Comparison of ENCODE assay signal across 13 cellular contexts in the genomic region with DNA sequence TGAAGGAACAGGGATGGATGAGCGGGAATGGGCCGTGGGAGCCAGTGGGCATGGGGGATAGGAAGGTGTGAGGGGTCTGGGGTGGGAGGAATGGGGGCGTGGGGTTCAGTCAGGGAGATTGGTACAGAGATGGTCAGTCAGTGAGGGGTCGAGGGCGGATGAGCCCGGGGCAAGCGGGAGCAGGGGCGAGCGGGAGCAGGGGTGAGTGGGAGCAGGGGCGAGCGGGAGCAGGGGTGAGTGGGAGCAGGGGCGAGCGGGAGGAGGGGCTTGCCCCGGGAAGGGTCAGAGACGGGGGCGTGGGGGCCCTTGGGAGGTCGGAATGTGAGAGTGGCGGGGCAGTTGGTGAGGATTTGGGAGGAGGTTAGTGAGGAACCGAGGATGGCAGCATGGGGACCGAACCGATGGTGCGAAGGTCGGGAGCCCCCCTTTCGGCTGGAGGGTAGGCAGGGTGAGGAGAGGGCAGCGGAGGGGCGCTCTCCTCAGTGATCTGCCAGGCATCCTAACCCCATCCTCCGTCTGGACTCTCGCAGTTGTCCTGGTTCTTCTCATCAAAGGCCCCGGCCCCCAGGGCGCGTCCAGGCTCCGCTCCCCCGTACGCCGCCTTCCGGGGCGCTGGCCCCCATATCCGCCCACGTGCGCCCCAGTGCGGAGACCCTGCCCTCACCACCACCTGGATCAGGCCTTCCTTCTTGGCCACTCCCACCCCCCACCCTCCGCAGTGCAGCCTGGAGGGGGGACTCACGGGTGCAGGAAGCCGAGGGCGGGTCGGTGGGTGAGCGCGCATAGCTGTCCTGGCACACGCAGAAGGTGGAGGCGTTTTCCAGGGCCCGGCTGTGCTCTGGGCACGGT. TPM values are rescaled to one million over a fixed set of nuclear protein-coding genes. Genes with fewer than 3 reads are reported as not detected.
DNase-seq lines count a peak whose midpoint lies in the region; ATAC-seq, FAIRE-seq and TF ChIP-seq lines count a peak whose summit lies in the region.
"Had no signal": no experiment of that assay in that cellular context is flagged by ENCODE, and none has a peak within 500 bp of the region (broad histone marks: within the 10 kb centered on the region; RNA-seq: fewer than 3 reads in every experiment).

No MANE protein-coding gene starts in this region.

- no peak overlapping the region for H3K27ac Mint-ChIP-seq in T-helper 1 cell treated with Interleukin-12 subunit alpha and Interleukin-12 subunit beta and Interleukin-4 antibody, amounts not matched to agents 30 μg/mL and 1 μg/mL, for 36 hours

- H3K4me2 ChIP-seq in OCI-LY1 (ENCODE audit: low read length), result 0 out of 2 replicates have a peak overlapping the region, but pooled peaks have one; percentile 14
- H3K4me2 ChIP-seq in H1 (ENCODE audit: insufficient read depth in 1 of 2, low read depth in 2 of 2, low read length in 2 of 2), result peak overlapping the region; percentile 72 to 76
- no peak overlapping the region for H3K4me2 ChIP-seq in neuronal stem cell (ENCODE audit: insufficient read depth, low read length, poor library complexity, severe bottlenecking)

- H3K27me3 Mint-ChIP-seq in T-helper 1 cell treated with Interleukin-12 subunit alpha and Interleukin-12 subunit beta and Interleukin-4 antibody, amounts not matched to agents 30 μg/mL and 1 μg/mL, for 36 hours (ENCODE audit: low read depth), result peaks cover 38% of the 10 kb centered on the region

- no peak overlapping the region for H3K9ac ChIP-seq in OCI-LY1 (ENCODE audit: low read length)
- no peak overlapping the region for H3K9ac ChIP-seq in H1 (replicated peaks in 1 of 4; ENCODE audit: extremely low read depth in 1 of 4, low read depth in 3 of 4, low read length in 3 of 4)
- peak overlapping the region; percentile 70 for H3K9ac ChIP-seq in neuronal stem cell (ENCODE audit: low read depth, low read length, poor library complexity)

- TF ChIP-seq POLR2A in H1 (IDR thresholded peaks at IDR 0.05; ENCODE audit: control extremely low read depth in 1 of 2, low read depth in 2 of 2, low read length in 2 of 2), result no peak

- H3K27me3 ChIP-seq in OCI-LY1 (ENCODE audit: insufficient read depth, low read length) (0 out of 2 replicates have a peak, but pooled peaks cover 5% of the 10 kb centered on the region), H1 (replicated peaks in 1 of 4; ENCODE audit: control insufficient read depth in 3 of 4, extremely low read depth in 1 of 4, insufficient read depth in 3 of 4, low read length in 3 of 4) (peaks cover 35 to 77% (median 59%) of the 10 kb centered on the region in 4 experiments), neuronal stem cell (ENCODE audit: control insufficient read depth in 3 of 3, insufficient read depth in 3 of 3, low read depth in 1 of 3, low read length in 3 of 3) (peaks cover 16 to 87% (median 69%) of the 10 kb centered on the region in 3 experiments)
- H3K27me3 ChIP-seq: SJCRH30 had no signal

- 18% methylated on average over 31 of the region's 52 CpGs; no CpG with 5 or more reads in 1 of the 2 experiments for WGBS in H1 (ENCODE audit: extremely low coverage in 1 of 2, insufficient coverage in 1 of 2, insufficient read length in 1 of 2, insufficient replicate concordance in 2 of 2, low coverage in 1 of 2, low lambda C conversion rate in 2 of 2, missing lambda C conversion rate in 1 of 2), 2 experiments
- WGBS in neuronal stem cell (ENCODE audit: extremely low coverage in 2 of 2, insufficient read length in 2 of 2, insufficient replicate concordance in 1 of 2), 2 donors, result no CpG with 5 or more reads among the region's 52 CpGs

- no peak overlapping the region for H3K14ac ChIP-seq in H1 (ENCODE audit: insufficient read length)
- peak overlapping the region; percentile 38 for H3K14ac ChIP-seq in neuronal stem cell (ENCODE audit: low read length)

- peak overlapping the region; percentile 50 for H3K4me3 Mint-ChIP-seq in T-helper 1 cell treated with Interleukin-12 subunit alpha and Interleukin-12 subunit beta and Interleukin-4 antibody, amounts not matched to agents 30 μg/mL and 1 μg/mL, for 36 hours

- H2BK120ac ChIP-seq in H1 (replicated peaks; ENCODE audit: low read depth, low read length) (no peak overlapping the region), neuronal stem cell (ENCODE audit: low read depth, low read length) (no peak overlapping the region)

- H3K23me2 ChIP-seq in H1 (ENCODE audit: low read depth, low read length), result peaks cover 5% of the 10 kb centered on the region; the same call in 1 of the 2 replicates

- no peak overlapping the region for H2BK15ac ChIP-seq in H1 (ENCODE audit: low read length)
- no peak overlapping the region for H2BK15ac ChIP-seq in neuronal stem cell (ENCODE audit: low read length)

- CTCF ChIA-PET in H1 (lab: Charles Lee; ENCODE audit: partially characterized antibody), result interaction anchor here (1.1 to 2.1 kb wide), 2 partner anchors 8 to 12 kb away, joined by 3 to 12 read pairs; a partner anchor contains a TSS

- no peak overlapping the region for H2AFZ ChIP-seq in OCI-LY1 (ENCODE audit: low read length)
- H2AFZ ChIP-seq in H1 (ENCODE audit: low read length), result no peak overlapping the region
- peak overlapping the region; percentile 86 for H2AFZ ChIP-seq in neuronal stem cell (ENCODE audit: low read length)

- H2AK5ac ChIP-seq in H1 (ENCODE audit: low read depth, low read length) (no peak overlapping the region), neuronal stem cell (ENCODE audit: low read depth, low read length) (peak overlapping the region; percentile 37)

- H3K79me1 ChIP-seq in H1 (ENCODE audit: low read depth, low read length) (no peaks in the 10 kb centered on the region), neuronal stem cell (ENCODE audit: low read depth, low read length) (no peaks in the 10 kb centered on the region)

- no peaks in the 10 kb centered on the region for H3K36me3 ChIP-seq in OCI-LY1 (ENCODE audit: insufficient read depth, low read length)
- peaks cover 0 to 3% (median 0%) of the 10 kb centered on the region in 4 experiments; a peak in 1 of 8 replicates for H3K36me3 ChIP-seq in H1 (ENCODE audit: control insufficient read depth in 2 of 4, insufficient read depth in 4 of 4, low read length in 3 of 4)
- H3K36me3 ChIP-seq in neuronal stem cell (replicated peaks in 1 of 2; ENCODE audit: control insufficient read depth in 2 of 2, insufficient read depth in 2 of 2, low read length in 2 of 2), result no peaks in the 10 kb centered on the region
- H3K36me3 ChIP-seq: left lung, SJCRH30 had no signal

- H3K4ac ChIP-seq in H1 (replicated peaks; ENCODE audit: insufficient read length, low read depth, low read length), result no peak overlapping the region
- no peak overlapping the region for H3K4ac ChIP-seq in neuronal stem cell (ENCODE audit: low read length)

- POLR2A ChIA-PET in H1 (lab: Charles Lee; ENCODE audit: partially characterized antibody), result interaction anchor here (1.4 kb wide), 1 partner anchor 12 kb away, joined by 5 read pairs; a partner anchor contains a TSS

- TF ChIP-seq CTCF in OCI-LY1 (IDR thresholded peaks at IDR 0.05; ENCODE audit: low read length) (no peak), H1 (IDR thresholded peaks at IDR 0.05; ENCODE audit: control extremely low read depth in 1 of 3, insufficient read depth in 1 of 3, low read depth in 1 of 3, low read length in 3 of 3) (no peak)

- no peaks in the 10 kb centered on the region for H3K79me2 ChIP-seq in OCI-LY1 (ENCODE audit: insufficient read depth, low read length)
- H3K79me2 ChIP-seq in H1 (ENCODE audit: control insufficient read depth in 1 of 2, insufficient read depth in 2 of 2, low read length in 2 of 2), result no peaks in the 10 kb centered on the region

- no peaks in the 10 kb centered on the region for H3K9me2 ChIP-seq in OCI-LY1 (ENCODE audit: low read depth, low read length)

- H4K91ac ChIP-seq in H1 (replicated peaks; ENCODE audit: insufficient read length, low read length) (no peak overlapping the region), neuronal stem cell (ENCODE audit: low read depth, low read length, poor library complexity) (no peak overlapping the region)

- no peaks in the 10 kb centered on the region for H4K20me1 ChIP-seq in OCI-LY1 (ENCODE audit: insufficient read depth, low read length)
- H4K20me1 ChIP-seq in H1 (replicated peaks in 1 of 2; ENCODE audit: control insufficient read depth in 1 of 2, insufficient read depth in 2 of 2, low read length in 2 of 2), result no peaks in the 10 kb centered on the region

- H4K8ac ChIP-seq in H1 (ENCODE audit: extremely low read depth, insufficient read depth, low read length), result peak overlapping the region; percentile 53; the same call in 1 of the 2 replicates
- H4K8ac ChIP-seq in neuronal stem cell (ENCODE audit: low read depth, low read length), result peak overlapping the region; percentile 3

- H3K4me1 Mint-ChIP-seq in T-helper 1 cell treated with Interleukin-12 subunit alpha and Interleukin-12 subunit beta and Interleukin-4 antibody, amounts not matched to agents 30 μg/mL and 1 μg/mL, for 36 hours (ENCODE audit: low read depth), result peaks cover 3% of the 10 kb centered on the region

- H3K18ac ChIP-seq in H1 (ENCODE audit: extremely low read depth, low read length), result peak overlapping the region; percentile 7
- H3K18ac ChIP-seq in neuronal stem cell (ENCODE audit: low read length), result peak overlapping the region; percentile 64

- H2BK5ac ChIP-seq in H1 (ENCODE audit: low read depth, low read length) (no peak overlapping the region), neuronal stem cell (ENCODE audit: low read length) (no peak overlapping the region)

- no peaks in the 10 kb centered on the region for H3K9me3 ChIP-seq in OCI-LY1 (ENCODE audit: low read length)
- H3K9me3 ChIP-seq in H1 (ENCODE audit: insufficient read depth in 2 of 2, low read depth in 1 of 2, low read length in 1 of 2), result no peaks in the 10 kb centered on the region
- no peaks in the 10 kb centered on the region for H3K9me3 ChIP-seq in neuronal stem cell (replicated peaks in 1 of 2; ENCODE audit: control insufficient read depth in 2 of 2, insufficient read depth in 1 of 2, low read depth in 1 of 2, low read length in 2 of 2)
- H3K9me3 ChIP-seq: left lung, psoas muscle, SJCRH30 had no signal

- H3K4me1 ChIP-seq in OCI-LY1 (ENCODE audit: insufficient read depth, low read length, severe bottlenecking) (no peaks in the 10 kb centered on the region), H1 (replicated peaks in 1 of 4; ENCODE audit: control insufficient read depth in 3 of 4, insufficient read depth in 4 of 4, low read length in 3 of 4) (peaks cover 0 to 9% (median 0%) of the 10 kb centered on the region in 4 experiments; a peak in 3 of 7 replicates), neuronal stem cell (ENCODE audit: control insufficient read depth in 2 of 2, insufficient read depth in 1 of 2, low read depth in 1 of 2, low read length in 2 of 2) (peaks cover 0 to 2% of the 10 kb centered on the region in 2 donors)
- H3K4me1 ChIP-seq: left lung, psoas muscle, SJCRH30 had no signal

- ATAC-seq in HG03095 (IDR thresholded peaks at IDR 0.05; ENCODE audit: unreplicated experiment), result no peak

- H3K23ac ChIP-seq in H1 (ENCODE audit: insufficient read length), result no peak overlapping the region
- H3K23ac ChIP-seq in neuronal stem cell (ENCODE audit: low read depth, low read length, poor library complexity), result peak overlapping the region; percentile 65

- no peaks in the 10 kb centered on the region for H3F3A ChIP-seq in OCI-LY1 (ENCODE audit: insufficient read depth, low read length)

- H3K36me3 Mint-ChIP-seq in T-helper 1 cell treated with Interleukin-12 subunit alpha and Interleukin-12 subunit beta and Interleukin-4 antibody, amounts not matched to agents 30 μg/mL and 1 μg/mL, for 36 hours (ENCODE audit: low read depth), result no peaks in the 10 kb centered on the region

- no peak overlapping the region for H3K27ac ChIP-seq in OCI-LY1 (ENCODE audit: low read depth, low read length, poor library complexity, severe bottlenecking)
- no peak overlapping the region for H3K27ac ChIP-seq in H1 (ENCODE audit: low read depth, low read length)
- H3K27ac ChIP-seq in neuronal stem cell (replicated peaks; ENCODE audit: low read length), result no peak overlapping the region
- H3K27ac ChIP-seq: left lung, psoas muscle, SJCRH30 had no signal

- peak overlapping the region; percentile 17; the same call in 1 of the 2 replicates for H2BK12ac ChIP-seq in H1 (ENCODE audit: low read depth, low read length)
- peak overlapping the region; percentile 41 for H2BK12ac ChIP-seq in neuronal stem cell (ENCODE audit: low read length)

- no peaks in the 10 kb centered on the region for H3K9me3 Mint-ChIP-seq in T-helper 1 cell treated with Interleukin-12 subunit alpha and Interleukin-12 subunit beta and Interleukin-4 antibody, amounts not matched to agents 30 μg/mL and 1 μg/mL, for 36 hours

- no peak for FAIRE-seq in H1 (lab: Jason Lieb, UNC)
- FAIRE-seq: G401.6 had no signal

- peak overlapping the region; percentile 30 for H3K4me3 ChIP-seq in OCI-LY1 (ENCODE audit: low read depth, low read length, poor library complexity, severe bottlenecking)
- peak overlapping the region; percentile 20 to 60 (median 30); a peak in 7 of 8 replicates for H3K4me3 ChIP-seq in H1 (ENCODE audit: extremely low read depth in 1 of 4, insufficient read depth in 2 of 4, low read depth in 3 of 4, low read length in 4 of 4)
- H3K4me3 ChIP-seq in neuronal stem cell (ENCODE audit: low read length in 2 of 2), result peak overlapping the region in 1 of 2 donors; percentile 9
- H3K4me3 ChIP-seq: SJCRH30 had no signal

- no peak for DNase-seq in T-helper 1 cell
- peak in 1 of 2 experiments; percentile 65 for DNase-seq in H1 (ENCODE audit: low read depth in 1 of 2, low spot score in 2 of 2)
- no peak for DNase-seq in neuronal stem cell (ENCODE audit: low spot score)
- DNase-seq in cortex of kidney (lab: John Stamatoyannopoulos, UW), result no peak
- no peak for DNase-seq in NCI-H82 (lab: John Stamatoyannopoulos, UW)
- DNase-seq: psoas muscle, SJCRH30 had no signal

- no peak for TF ChIP-seq RAD21 in H1 (IDR thresholded peaks at IDR 0.05 in 1 of 2, conservative IDR thresholded peaks at IDR 0.05 in 1 of 2; ENCODE audit: low read depth in 2 of 2, low read length in 2 of 2)

- no peak overlapping the region for H2BK20ac ChIP-seq in H1 (ENCODE audit: low read length)

- no peak overlapping the region for H3K56ac ChIP-seq in H1 (replicated peaks; ENCODE audit: insufficient read length, low read depth, low read length)

- TF ChIP-seq EP300 in H1 (IDR thresholded peaks at IDR 0.05; ENCODE audit: borderline replicate concordance in 1 of 2, low read depth in 2 of 2, low read length in 2 of 2), result no peak

- H4K5ac ChIP-seq in H1 (ENCODE audit: insufficient read length, low read depth, low read length), result no peak overlapping the region

RNA-seq across cellular contexts. Expression of a gene that starts 11.2 kb away (rescaled TPM):
- total RNA-seq in H1 (2021; fragmentation: NEBNext Ultra II Directional; extraction: Animal tissue kit (Norgen Biotek cat#: 25700)), result 1.0 and 1.5 TPM in 2 replicates
- polyA plus RNA-seq in H1 (2011; rRNA removed), result 0.54 and 1.2 TPM in 2 replicates
- 2.0 TPM for polyA plus RNA-seq in H1 (2011; cell fraction: cytosol; rRNA removed)
- polyA plus RNA-seq in H1 (2011; cell fraction: nucleus; rRNA removed), result 10.1 TPM
- 1.0 to 1.6 TPM (median 1.1 TPM) in 4 replicates for polyA plus RNA-seq in H1 (2012, experiment 1 of 2)
- polyA plus RNA-seq in H1 (2012, experiment 2 of 2), result 0.35 TPM
- polyA plus RNA-seq in H1 (2013, experiment 1 of 2), result 0.55 TPM
- 0.42 TPM for polyA plus RNA-seq in H1 (2013, experiment 2 of 2)
- 0.38 and 0.80 TPM in 2 replicates for polyA minus RNA-seq in H1 (2011; rRNA and poly(A)+ RNA removed)
- 0.44 TPM for polyA minus RNA-seq in H1 (2011; cell fraction: cytosol; rRNA and poly(A)+ RNA removed)
- polyA minus RNA-seq in H1 (2011; cell fraction: nucleus; rRNA and poly(A)+ RNA removed), result 2.2 TPM
- 0.31 TPM for polyA plus RNA-seq in neuronal stem cell (2013, experiment 1 of 2)
- polyA plus RNA-seq in neuronal stem cell (2013, experiment 2 of 2), result 0.21 TPM
- total RNA-seq: LHCN-M2, psoas muscle, SJCRH30 had no signal

RNA-seq across cellular contexts. Expression of a gene that starts 40.0 kb away (rescaled TPM):
- 4.2 and 4.8 TPM in 2 replicates for total RNA-seq in H1 (2021; fragmentation: NEBNext Ultra II Directional; extraction: Animal tissue kit (Norgen Biotek cat#: 25700))
- 7.1 and 7.2 TPM in 2 replicates for polyA plus RNA-seq in H1 (2011; rRNA removed)
- 4.3 TPM for polyA plus RNA-seq in H1 (2011; cell fraction: cytosol; rRNA removed)
- 5.5 TPM for polyA plus RNA-seq in H1 (2011; cell fraction: nucleus; rRNA removed)
- polyA plus RNA-seq in H1 (2012, experiment 1 of 2), result 5.1 to 7.3 TPM (median 6.2 TPM) in 4 replicates
- 7.3 TPM for polyA plus RNA-seq in H1 (2012, experiment 2 of 2)
- 6.3 TPM for polyA plus RNA-seq in H1 (2013, experiment 1 of 2)
- polyA plus RNA-seq in H1 (2013, experiment 2 of 2), result 6.6 TPM
- 3.7 and 5.7 TPM in 2 replicates for polyA minus RNA-seq in H1 (2011; rRNA and poly(A)+ RNA removed)
- 2.4 TPM for polyA minus RNA-seq in H1 (2011; cell fraction: cytosol; rRNA and poly(A)+ RNA removed)
- 4.2 TPM for polyA minus RNA-seq in H1 (2011; cell fraction: nucleus; rRNA and poly(A)+ RNA removed)
- 0.39 TPM for polyA plus RNA-seq in neuronal stem cell (2013, experiment 1 of 2)
- polyA plus RNA-seq in neuronal stem cell (2013, experiment 2 of 2), result 0.48 TPM

RNA-seq across cellular contexts. Expression of a gene that starts 53.9 kb away (rescaled TPM):
- total RNA-seq in H1 (2021; fragmentation: NEBNext Ultra II Directional; extraction: Animal tissue kit (Norgen Biotek cat#: 25700)), result 36.9 and 42.4 TPM in 2 replicates
- 32.1 and 45.4 TPM in 2 replicates for polyA plus RNA-seq in H1 (2011; rRNA removed)
- polyA plus RNA-seq in H1 (2011; cell fraction: cytosol; rRNA removed), result 34.5 TPM
- 33.9 TPM for polyA plus RNA-seq in H1 (2011; cell fraction: nucleus; rRNA removed)
- polyA plus RNA-seq in H1 (2012, experiment 1 of 2), result 11.0 to 23.8 TPM (median 22.6 TPM) in 4 replicates
- 26.8 TPM for polyA plus RNA-seq in H1 (2012, experiment 2 of 2)
- polyA plus RNA-seq in H1 (2013, experiment 1 of 2), result 32.6 TPM
- polyA plus RNA-seq in H1 (2013, experiment 2 of 2), result 33.6 TPM
- polyA minus RNA-seq in H1 (2011; rRNA and poly(A)+ RNA removed), result 6.8 and 7.2 TPM in 2 replicates
- polyA minus RNA-seq in H1 (2011; cell fraction: cytosol; rRNA and poly(A)+ RNA removed), result 13.1 TPM
- 12.2 TPM for polyA minus RNA-seq in H1 (2011; cell fraction: nucleus; rRNA and poly(A)+ RNA removed)
- 49.0 TPM for polyA plus RNA-seq in neuronal stem cell (2013, experiment 1 of 2)
- 46.6 TPM for polyA plus RNA-seq in neuronal stem cell (2013, experiment 2 of 2)

RNA-seq across cellular contexts. Expression of a gene that starts 54.3 kb away (rescaled TPM):
- total RNA-seq in H1 (2021; fragmentation: NEBNext Ultra II Directional; extraction: Animal tissue kit (Norgen Biotek cat#: 25700)), result 21.6 and 23.1 TPM in 2 replicates
- polyA plus RNA-seq in H1 (2011; rRNA removed), result 20.6 and 21.1 TPM in 2 replicates
- 22.9 TPM for polyA plus RNA-seq in H1 (2011; cell fraction: cytosol; rRNA removed)
- polyA plus RNA-seq in H1 (2011; cell fraction: nucleus; rRNA removed), result 15.9 TPM
- 19.6 to 21.5 TPM (median 20.8 TPM) in 4 replicates for polyA plus RNA-seq in H1 (2012, experiment 1 of 2)
- 27.9 TPM for polyA plus RNA-seq in H1 (2012, experiment 2 of 2)
- polyA plus RNA-seq in H1 (2013, experiment 1 of 2), result 16.3 TPM
- 15.5 TPM for polyA plus RNA-seq in H1 (2013, experiment 2 of 2)
- polyA minus RNA-seq in H1 (2011; rRNA and poly(A)+ RNA removed), result 16.5 and 19.8 TPM in 2 replicates
- 13.6 TPM for polyA minus RNA-seq in H1 (2011; cell fraction: cytosol; rRNA and poly(A)+ RNA removed)
- 12.0 TPM for polyA minus RNA-seq in H1 (2011; cell fraction: nucleus; rRNA and poly(A)+ RNA removed)
- polyA plus RNA-seq in neuronal stem cell (2013, experiment 1 of 2), result 12.0 TPM
- 11.6 TPM for polyA plus RNA-seq in neuronal stem cell (2013, experiment 2 of 2)
